Comparison of ENCODE assay signal across 9 cellular contexts in the genomic region with DNA sequence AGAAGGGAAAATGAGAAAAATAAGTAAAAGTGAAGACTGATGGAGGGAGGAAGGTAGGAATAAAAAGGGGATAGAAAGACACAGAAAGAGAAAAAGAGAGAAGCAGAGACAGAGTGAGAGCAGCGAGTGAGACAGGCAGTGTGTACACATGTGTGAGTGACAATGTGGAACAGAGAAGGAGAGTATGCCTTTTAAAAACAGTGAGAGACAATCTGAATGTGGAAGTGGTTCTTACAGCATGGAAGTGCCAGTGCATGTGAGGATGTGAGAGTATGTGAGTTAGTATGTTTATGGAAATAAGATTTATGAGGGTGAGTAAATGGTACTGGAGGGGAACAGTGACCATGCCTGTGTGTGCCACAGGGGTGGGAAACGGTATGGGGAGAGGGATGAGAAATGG. TPM values are rescaled to one million over a fixed set of nuclear protein-coding genes. Genes with fewer than 3 reads are reported as not detected.
A peak's percentile ranks its signal among the peaks of the same experiment; 100 is the strongest.
DNase-seq lines count a peak whose midpoint lies in the region; ATAC-seq, FAIRE-seq and TF ChIP-seq lines count a peak whose summit lies in the region.
"Had no signal": no experiment of that assay in that cellular context is flagged by ENCODE, and none has a peak within 500 bp of the region (broad histone marks: within the 10 kb centered on the region; RNA-seq: fewer than 3 reads in every experiment).

No MANE protein-coding gene starts in this region.

- no peak overlapping the region for H4K8ac ChIP-seq in H9 (replicated peaks; ENCODE audit: insufficient read length, low read depth, low read length)

- DNase-seq in H9 (no peak), NOMO-1 treated with dmso at 0.1 percent for 144 hours (lab: John Stamatoyannopoulos, UW; ENCODE audit: unreplicated experiment) (peak; percentile 31), fibroblast of peridontal ligament (ENCODE audit: extremely low read depth) (peak; percentile 30), chondrocyte (ENCODE audit: low spot score) (no peak), RCC 7860 (ENCODE audit: low spot score) (no peak)
- DNase-seq in stimulated activated CD4-positive, alpha-beta T cell treated with anti-CD3 and anti-CD28 coated beads, Interleukin-1b, Interleukin-23, amount 100 ng/mL, for 48 hours, result no peak

- no peaks in the 10 kb centered on the region for H3K79me1 ChIP-seq in H9 (ENCODE audit: insufficient read depth, low read depth, low read length, poor library complexity, severe bottlenecking)

- H2BK12ac ChIP-seq in H9 (ENCODE audit: insufficient read length, low read depth, low read length), result no peak overlapping the region

- no peak overlapping the region for H4K5ac ChIP-seq in H9 (ENCODE audit: insufficient read length, low read depth, low read length)

- H3K36me3 ChIP-seq in skeletal muscle tissue (ENCODE audit: control insufficient read depth in 3 of 3, insufficient read depth in 3 of 3, low read length in 3 of 3), result no peaks in the 10 kb centered on the region

- no peak overlapping the region for H3K23ac ChIP-seq in H9 (ENCODE audit: insufficient read length, low read depth, low read length)

- H2BK20ac ChIP-seq in H9 (ENCODE audit: low read depth, low read length, poor library complexity, severe bottlenecking), result no peak overlapping the region

- H3K36me3 Mint-ChIP-seq in H9 (ENCODE audit: insufficient read depth in 1 of 3, low read depth in 3 of 3) (no peaks in the 10 kb centered on the region), chondrocyte (ENCODE audit: low read depth) (no peaks in the 10 kb centered on the region)

- H2BK15ac ChIP-seq in H9 (ENCODE audit: low read depth, low read length), result no peak overlapping the region

- H4K91ac ChIP-seq in H9 (ENCODE audit: insufficient read length, low read depth, low read length), result no peak overlapping the region

- H3K14ac ChIP-seq in H9 (ENCODE audit: insufficient read depth, low read length), result no peak overlapping the region

- no peak overlapping the region for H3T11ph ChIP-seq in H9 (ENCODE audit: low read length)

- H3K27ac ChIP-seq in H9 (ENCODE audit: insufficient read length, low read depth, low read length), result no peak overlapping the region
- H3K27ac ChIP-seq in skeletal muscle tissue (ENCODE audit: low read depth, low read length), result no peak overlapping the region

- no peak overlapping the region; a peak in 1 of 5 replicates for H3K4me3 Mint-ChIP-seq in H9
- no peak overlapping the region for H3K4me3 Mint-ChIP-seq in chondrocyte (ENCODE audit: unreplicated experiment)

- H3K4me1 Mint-ChIP-seq in H9 (peaks cover 12 to 13% of the 10 kb centered on the region in 2 experiments), chondrocyte (ENCODE audit: low read depth) (peaks cover 18% of the 10 kb centered on the region)

- no peaks in the 10 kb centered on the region for H3K4me1 ChIP-seq in H9 (ENCODE audit: insufficient read depth, low read length)
- peaks cover 10 to 12% (median 11%) of the 10 kb centered on the region in 3 donors for H3K4me1 ChIP-seq in skeletal muscle tissue (ENCODE audit: control insufficient read depth in 3 of 3, insufficient read depth in 3 of 3, low read length in 3 of 3)

- no peak overlapping the region for H2AK5ac ChIP-seq in H9 (ENCODE audit: insufficient read length, low read length)

- peak overlapping the region; percentile 18 for H3K4me2 ChIP-seq in H9 (ENCODE audit: insufficient read depth, insufficient read length, low read length)

- no peak for FAIRE-seq in RCC 7860 (lab: Jason Lieb, UNC)
- FAIRE-seq: HTR-8/SVneo had no signal

- H3K27ac Mint-ChIP-seq in H9 (peak overlapping the region in 1 of 3 experiments; percentile 3; a peak in 1 of 7 replicates), chondrocyte (ENCODE audit: unreplicated experiment) (no peak overlapping the region)

- no peaks in the 10 kb centered on the region for H3K9me3 ChIP-seq in H9 (ENCODE audit: control insufficient read depth, low read depth, low read length)
- H3K9me3 ChIP-seq in skeletal muscle tissue (ENCODE audit: control insufficient read depth in 3 of 3, low read length in 3 of 3), result no peaks in the 10 kb centered on the region

- H2BK120ac ChIP-seq in H9 (ENCODE audit: low read depth, low read length, poor library complexity, severe bottlenecking), result no peak overlapping the region

- peak overlapping the region in 2 of 3 donors; percentile 27 to 39 for H3K4me3 ChIP-seq in skeletal muscle tissue (ENCODE audit: low read length in 3 of 3)

- H3K27me3 Mint-ChIP-seq in H9 (ENCODE audit: low read depth) (peaks cover 37% of the 10 kb centered on the region), chondrocyte (ENCODE audit: low read depth) (no peaks in the 10 kb centered on the region)

- H3K9me3 Mint-ChIP-seq in H9 (no peaks in the 10 kb centered on the region), chondrocyte (ENCODE audit: low read depth) (no peaks in the 10 kb centered on the region)

- H3K79me2 ChIP-seq in H9 (ENCODE audit: insufficient read depth, low read length), result no peaks in the 10 kb centered on the region

- peaks cover 3% of the 10 kb centered on the region; the same call in 1 of the 2 replicates for H3K27me3 ChIP-seq in H9 (ENCODE audit: insufficient read depth, low read length)
- no peaks in the 10 kb centered on the region for H3K27me3 ChIP-seq in skeletal muscle tissue (ENCODE audit: control insufficient read depth in 3 of 3, insufficient read depth in 3 of 3, low read length in 3 of 3)

- no peak overlapping the region for H2AFZ ChIP-seq in H9 (ENCODE audit: low read length)

- H3K18ac ChIP-seq in H9 (ENCODE audit: insufficient read length, low read depth, low read length), result no peak overlapping the region

- H3K9ac ChIP-seq in H9 (ENCODE audit: extremely low read depth, insufficient read length, low read length) (no peak overlapping the region), skeletal muscle tissue (ENCODE audit: low read depth in 1 of 3, low read length in 3 of 3) (no peak overlapping the region)

- ATAC-seq in HG03521 (IDR thresholded peaks at IDR 0.05; ENCODE audit: unreplicated experiment), result no peak

- WGBS in H9 (ENCODE audit: extremely low coverage, insufficient read length, low lambda C conversion rate), result no CpG with 5 or more reads among the region's 2 CpGs

- TF ChIP-seq CTCF in H9 (conservative IDR thresholded peaks at IDR 0.05), result no peak
- no peak for TF ChIP-seq CTCF in chondrocyte (IDR thresholded peaks at IDR 0.05)

- H2BK5ac ChIP-seq in H9 (ENCODE audit: insufficient read length, low read length), result no peak overlapping the region

- peaks cover 22% of the 10 kb centered on the region for H3K23me2 ChIP-seq in H9 (ENCODE audit: insufficient read length, low read depth, low read length, poor library complexity, severe bottlenecking)

- no peak overlapping the region for H3K4ac ChIP-seq in H9 (ENCODE audit: low read depth, low read length)

- no peak overlapping the region for H3K56ac ChIP-seq in H9 (ENCODE audit: insufficient read length, low read depth, low read length)

- H4K20me1 ChIP-seq in H9 (ENCODE audit: control insufficient read depth, insufficient read depth, insufficient read length), result no peaks in the 10 kb centered on the region

RNA-seq across cellular contexts. Expression of gene NEGR1, which starts 1.2 kb away (rescaled TPM):
- total RNA-seq in H9 (2021) (0.13 and 0.44 TPM in 2 replicates), skeletal muscle tissue (11.0 TPM), chondrocyte (6.4 to 9.0 TPM (median 7.7 TPM) in 3 replicates)

Comparison
In these comparisons a context has a peak if more than half of its experiments do, and no peak if none do; other contexts are left out.
1. DNase-seq: peak in NOMO-1 treated with dmso at 0.1 percent for 144 hours (single experiment) and fibroblast of peridontal ligament (single experiment); none in H9 (single experiment), chondrocyte (single experiment), RCC 7860 (single experiment) and stimulated activated CD4-positive, alpha-beta T cell treated with anti-CD3 and anti-CD28 coated beads, Interleukin-1b, Interleukin-23, amount 100 ng/mL, for 48 hours (single experiment).